In genomic region chr4:109432676-109433075, GRCh38 we compare ENCODE assay signal across 8 cellular contexts. TPM values are rescaled to one million over a fixed set of nuclear protein-coding genes. Genes with fewer than 3 reads are reported as not detected.
DNase-seq lines count a peak whose midpoint lies in the region; ATAC-seq and TF ChIP-seq lines count a peak whose summit lies in the region.

No MANE protein-coding gene starts in this region.

- H3K9ac ChIP-seq in mucosa of rectum (ENCODE audit: low read depth in 1 of 2, low read length in 2 of 2), result peak overlapping the region; percentile 86 to 96

- no peaks in the 10 kb centered on the region for H3K9me3 Mint-ChIP-seq in CD4-positive, alpha-beta T cell

- H3K27me3 Mint-ChIP-seq in CD4-positive, alpha-beta T cell, result no peaks in the 10 kb centered on the region

- POLR2A ChIA-PET in CD4-positive, alpha-beta T cell (lab: Charles Lee), result interaction anchor here (0.9 to 4.4 kb wide), 16 partner anchors 127 to 1712 kb away, joined by 3 to 48 read pairs (median 4); partner anchors contain the start of genes GAR1, MCUB and PLA2G12A

- CTCF ChIA-PET in CD4-positive, alpha-beta T cell (lab: Charles Lee), result interaction anchor here (0.6 to 2.7 kb wide), 36 partner anchors 9 to 393 kb away, joined by 3 to 19 read pairs (median 4); partner anchors contain the start of genes GAR1, MCUB and PLA2G12A

- H3K4me1 ChIP-seq in mucosa of rectum (ENCODE audit: control insufficient read depth in 2 of 2, insufficient read depth in 2 of 2, low read length in 2 of 2), result peaks cover 23 to 27% of the 10 kb centered on the region in 2 donors

- no peak for DNase-seq in CD4-positive, alpha-beta T cell
- DNase-seq in NAMALWA (ENCODE audit: low spot score), result peak; percentile 15
- peak; percentile 80 for DNase-seq in choroid plexus epithelial cell (ENCODE audit: low read depth)
- DNase-seq in NCI-H1092 (lab: John Stamatoyannopoulos, UW), result no peak
- DNase-seq in cerebellar nuclear complex (lab: John Stamatoyannopoulos, UW), result no peak

- peaks cover 16% of the 10 kb centered on the region for H3K36me3 Mint-ChIP-seq in CD4-positive, alpha-beta T cell (ENCODE audit: low read depth)

- H3K36me3 ChIP-seq in mucosa of rectum (ENCODE audit: control insufficient read depth in 2 of 2, insufficient read depth in 2 of 2, low read length in 2 of 2), result no peaks in the 10 kb centered on the region

- intact Hi-C loops in CD4-positive, alpha-beta T cell (cut with DNase I, micrococcal nuclease), result loop anchor here (2.0 to 5.0 kb wide), 7 partner anchors 128 to 810 kb away; partner anchors contain the start of genes MCUB (in 2 of the 2), CASP6 (in 1 of the 2) and RPL34 (in 1 of the 2)

- H3K27ac ChIP-seq in CD4-positive, alpha-beta T cell (ENCODE audit: low read depth, low read length), result peak overlapping the region; percentile 78
- peak overlapping the region; percentile 90 to 92 for H3K27ac ChIP-seq in mucosa of rectum (ENCODE audit: low read depth in 2 of 2, low read length in 2 of 2)

- no peaks in the 10 kb centered on the region for H3K9me3 ChIP-seq in CD4-positive, alpha-beta T cell (ENCODE audit: control insufficient read depth, low read length)
- H3K9me3 ChIP-seq in mucosa of rectum (ENCODE audit: control insufficient read depth in 2 of 2, low read length in 2 of 2), result no peaks in the 10 kb centered on the region

- H3K27me3 ChIP-seq in CD4-positive, alpha-beta T cell (ENCODE audit: control insufficient read depth, insufficient read depth, low read length), result no peaks in the 10 kb centered on the region
- no peaks in the 10 kb centered on the region for H3K27me3 ChIP-seq in mucosa of rectum (ENCODE audit: control insufficient read depth in 2 of 2, insufficient read depth in 2 of 2, low read length in 2 of 2)

- peak overlapping the region; percentile 87 for H3K4me3 ChIP-seq in choroid plexus epithelial cell (ENCODE audit: low read depth, low read length)
- H3K4me3 ChIP-seq in mucosa of rectum (ENCODE audit: low read length in 2 of 2), result peak overlapping the region; percentile 84 to 92

- peaks cover 51% of the 10 kb centered on the region for H3K4me1 Mint-ChIP-seq in CD4-positive, alpha-beta T cell (ENCODE audit: low read depth)

- ATAC-seq in CD4-positive, alpha-beta T cell (ENCODE audit: poor library complexity), result no peak
- ATAC-seq in GM21360 (IDR thresholded peaks at IDR 0.05; ENCODE audit: unreplicated experiment) (no peak), HG02885 (IDR thresholded peaks at IDR 0.05; ENCODE audit: poor library complexity, unreplicated experiment) (no peak)

- peak overlapping the region; percentile 96 for H3K4me3 Mint-ChIP-seq in CD4-positive, alpha-beta T cell

- H3K27ac Mint-ChIP-seq in CD4-positive, alpha-beta T cell, result peak overlapping the region; percentile 95

- no peak for TF ChIP-seq CTCF in CD4-positive, alpha-beta T cell (IDR thresholded peaks at IDR 0.05)
- TF ChIP-seq CTCF in choroid plexus epithelial cell (conservative IDR thresholded peaks at IDR 0.05; ENCODE audit: low read depth, low read length), result no peak

RNA-seq across cellular contexts. Expression of gene SEC24B, which starts 0.9 kb away (rescaled TPM):
- 10 to 100 TPM; 41.5 to 45.9 TPM for total RNA-seq in CD4-positive, alpha-beta T cell

Comparison
In these comparisons a context has a peak if more than half of its experiments do, and no peak if none do; other contexts are left out.
1. DNase-seq: peak in NAMALWA (single experiment) and choroid plexus epithelial cell (single experiment); none in CD4-positive, alpha-beta T cell (0 of 10), NCI-H1092 (single experiment) and cerebellar nuclear complex (0 of 2).